ENCODE assay signal across 38 cellular contexts in genomic region chr18:39998332-39998731, GRCh38.
"Had no signal": no experiment of that assay in that cellular context is flagged by ENCODE, and none has a peak within 500 bp of the region (broad histone marks: within the 10 kb centered on the region; RNA-seq: fewer than 3 reads in every experiment).

No MANE protein-coding gene starts in this region.

- DNase-seq: activated CD4-positive, alpha-beta memory T cell treated with anti-CD3 and anti-CD28 coated beads, Interleukin-2, amount 10 ng/mL, durations not matched to agents 7 days and 5 days; activated CD4-positive, alpha-beta T cell treated with anti-CD3 and anti-CD28 coated beads for 1 hour; activated CD4-positive, alpha-beta T cell treated with anti-CD3 and anti-CD28 coated beads for 36 hours; activated CD4-positive, alpha-beta T cell treated with anti-CD3 and anti-CD28 coated beads for 48 hours; activated CD4-positive, alpha-beta T cell treated with anti-CD3 and anti-CD28 coated beads, Interleukin-2, amount 10 ng/mL, durations not matched to agents 7 days and 5 days; activated CD4-positive, alpha-beta T cell treated with anti-CD3 and anti-CD28 coated beads, Interleukin-2, amount 50 U/mL, for 48 hours; activated CD4-positive, CD25-positive, alpha-beta regulatory T cell; activated CD8-positive, alpha-beta memory T cell treated with anti-CD3 and anti-CD28 coated beads for 24 hours; activated CD8-positive, alpha-beta memory T cell treated with anti-CD3 and anti-CD28 coated beads, Interleukin-2, amount 10 ng/mL, durations not matched to agents 7 days and 5 days; activated CD8-positive, alpha-beta memory T cell treated with anti-CD3 and anti-CD28 coated beads, Interleukin-2, amount 50 U/mL, for 48 hours; activated CD8-positive, alpha-beta T cell treated with anti-CD3 and anti-CD28 coated beads, Interleukin-2, amount 10 ng/mL, durations not matched to agents 7 days and 5 days; activated effector memory CD4-positive, alpha-beta T cell treated with Interleukin-2 at 50 U/mL for 16 hours; activated gamma-delta T cell; activated naive CD4-positive, alpha-beta T cell treated with anti-CD3 and anti-CD28 coated beads, Interleukin-2, amount 10 ng/mL, durations not matched to agents 7 days and 5 days; activated naive CD4-positive, alpha-beta T cell treated with Interleukin-2 at 50 U/mL for 16 hours; activated naive CD8-positive, alpha-beta T cell treated with anti-CD3 and anti-CD28 coated beads, Interleukin-2, amount 10 ng/mL, durations not matched to agents 7 days and 5 days; activated naive CD8-positive, alpha-beta T cell treated with anti-CD3 and anti-CD28 coated beads, Interleukin-2, amount 50 U/mL, for 24 hours; activated T-cell treated with anti-CD3 and anti-CD28 coated beads, Interleukin-2, amount 50 U/mL, for 24 hours; activated T-cell treated with anti-CD3 and anti-CD28 coated beads, Interleukin-2, amount 50 U/mL, for 48 hours; amygdala; anterior cingulate cortex; body of pancreas; brain microvascular endothelial cell; central memory CD4-positive, alpha-beta T cell; SW 1271; T-helper 1 cell; T-helper 2 cell; T-helper 9 cell had no signal

- H3K4me3 ChIP-seq: ascending aorta, body of pancreas, breast epithelium had no signal

- H3K36me3 Mint-ChIP-seq: activated CD8-positive, alpha-beta memory T cell treated with anti-CD3 and anti-CD28 coated beads, Interleukin-2, amount 10 ng/mL, durations not matched to agents 7 days and 5 days; activated naive CD4-positive, alpha-beta T cell treated with anti-CD3 and anti-CD28 coated beads, Interleukin-2, amount 10 ng/mL, durations not matched to agents 7 days and 5 days; activated naive CD4-positive, alpha-beta T cell treated with anti-CD3 and anti-CD28 coated beads, Interleukin-2, amount 50 U/mL, for 24 hours; activated naive CD8-positive, alpha-beta T cell; activated naive CD8-positive, alpha-beta T cell treated with anti-CD3 and anti-CD28 coated beads, Interleukin-2, amount 10 ng/mL, durations not matched to agents 7 days and 5 days had no signal

- H3K27me3 ChIP-seq: ascending aorta, body of pancreas, brain microvascular endothelial cell, breast epithelium had no signal

- H3K27me3 Mint-ChIP-seq: activated CD4-positive, alpha-beta memory T cell treated with anti-CD3 and anti-CD28 coated beads, Interleukin-2, amount 10 ng/mL, durations not matched to agents 7 days and 5 days; activated CD4-positive, alpha-beta T cell treated with anti-CD3 and anti-CD28 coated beads for 36 hours; activated CD4-positive, alpha-beta T cell treated with anti-CD3 and anti-CD28 coated beads, Interleukin-2, amount 10 ng/mL, durations not matched to agents 7 days and 5 days; activated CD8-positive, alpha-beta memory T cell treated with anti-CD3 and anti-CD28 coated beads, Interleukin-2, amount 10 ng/mL, durations not matched to agents 7 days and 5 days; activated naive CD4-positive, alpha-beta T cell treated with anti-CD3 and anti-CD28 coated beads, Interleukin-2, amount 10 ng/mL, durations not matched to agents 7 days and 5 days; activated naive CD4-positive, alpha-beta T cell treated with anti-CD3 and anti-CD28 coated beads, Interleukin-2, amount 50 U/mL, for 24 hours; activated naive CD8-positive, alpha-beta T cell; activated naive CD8-positive, alpha-beta T cell treated with anti-CD3 and anti-CD28 coated beads, Interleukin-2, amount 10 ng/mL, durations not matched to agents 7 days and 5 days; activated naive CD8-positive, alpha-beta T cell treated with anti-CD3 and anti-CD28 coated beads, Interleukin-2, amount 50 U/mL, for 24 hours; activated T-cell treated with anti-CD3 and anti-CD28 coated beads, Interleukin-2, amount 50 U/mL, for 24 hours had no signal

- H3K27ac ChIP-seq: ascending aorta, body of pancreas, breast epithelium, VCaP had no signal

- H3K4me1 Mint-ChIP-seq: activated CD4-positive, alpha-beta memory T cell treated with anti-CD3 and anti-CD28 coated beads, Interleukin-2, amount 10 ng/mL, durations not matched to agents 7 days and 5 days; activated CD4-positive, alpha-beta T cell treated with anti-CD3 and anti-CD28 coated beads for 36 hours; activated CD4-positive, alpha-beta T cell treated with anti-CD3 and anti-CD28 coated beads, Interleukin-2, amount 10 ng/mL, durations not matched to agents 7 days and 5 days; activated CD8-positive, alpha-beta memory T cell treated with anti-CD3 and anti-CD28 coated beads, Interleukin-2, amount 10 ng/mL, durations not matched to agents 7 days and 5 days; activated naive CD4-positive, alpha-beta T cell treated with anti-CD3 and anti-CD28 coated beads, Interleukin-2, amount 10 ng/mL, durations not matched to agents 7 days and 5 days; activated naive CD4-positive, alpha-beta T cell treated with anti-CD3 and anti-CD28 coated beads, Interleukin-2, amount 50 U/mL, for 24 hours; activated naive CD8-positive, alpha-beta T cell treated with anti-CD3 and anti-CD28 coated beads, Interleukin-2, amount 10 ng/mL, durations not matched to agents 7 days and 5 days; activated naive CD8-positive, alpha-beta T cell treated with anti-CD3 and anti-CD28 coated beads, Interleukin-2, amount 50 U/mL, for 24 hours had no signal

- H3K4me1 ChIP-seq: ascending aorta, body of pancreas, breast epithelium had no signal

- H3K4me3 Mint-ChIP-seq: activated CD4-positive, alpha-beta memory T cell treated with anti-CD3 and anti-CD28 coated beads, Interleukin-2, amount 10 ng/mL, durations not matched to agents 7 days and 5 days; activated CD4-positive, alpha-beta T cell treated with anti-CD3 and anti-CD28 coated beads for 36 hours; activated CD4-positive, alpha-beta T cell treated with anti-CD3 and anti-CD28 coated beads, Interleukin-2, amount 10 ng/mL, durations not matched to agents 7 days and 5 days; activated CD8-positive, alpha-beta memory T cell treated with anti-CD3 and anti-CD28 coated beads, Interleukin-2, amount 10 ng/mL, durations not matched to agents 7 days and 5 days; activated CD8-positive, alpha-beta T cell treated with anti-CD3 and anti-CD28 coated beads, Interleukin-2, amount 10 ng/mL, durations not matched to agents 7 days and 5 days; activated naive CD4-positive, alpha-beta T cell treated with anti-CD3 and anti-CD28 coated beads, Interleukin-2, amount 10 ng/mL, durations not matched to agents 7 days and 5 days; activated naive CD4-positive, alpha-beta T cell treated with anti-CD3 and anti-CD28 coated beads, Interleukin-2, amount 50 U/mL, for 24 hours; activated naive CD8-positive, alpha-beta T cell; activated naive CD8-positive, alpha-beta T cell treated with anti-CD3 and anti-CD28 coated beads, Interleukin-2, amount 10 ng/mL, durations not matched to agents 7 days and 5 days; activated naive CD8-positive, alpha-beta T cell treated with anti-CD3 and anti-CD28 coated beads, Interleukin-2, amount 50 U/mL, for 24 hours; activated T-cell treated with anti-CD3 and anti-CD28 coated beads, Interleukin-2, amount 50 U/mL, for 24 hours; T-helper 1 cell treated with Interleukin-12 subunit alpha and Interleukin-12 subunit beta and Interleukin-4 antibody, amounts not matched to agents 30 μg/mL and 1 μg/mL, for 36 hours; T-helper 2 cell treated with Interferon-gamma antibody and Interleukin-4, amounts not matched to agents 5 μg/mL and 100 μg/mL, for 36 hours had no signal

- H3K27ac Mint-ChIP-seq: activated CD4-positive, alpha-beta memory T cell treated with anti-CD3 and anti-CD28 coated beads, Interleukin-2, amount 10 ng/mL, durations not matched to agents 7 days and 5 days; activated CD4-positive, alpha-beta T cell treated with anti-CD3 and anti-CD28 coated beads for 36 hours; activated CD4-positive, alpha-beta T cell treated with anti-CD3 and anti-CD28 coated beads, Interleukin-2, amount 10 ng/mL, durations not matched to agents 7 days and 5 days; activated CD8-positive, alpha-beta memory T cell treated with anti-CD3 and anti-CD28 coated beads, Interleukin-2, amount 10 ng/mL, durations not matched to agents 7 days and 5 days; activated CD8-positive, alpha-beta T cell treated with anti-CD3 and anti-CD28 coated beads, Interleukin-2, amount 10 ng/mL, durations not matched to agents 7 days and 5 days; activated naive CD4-positive, alpha-beta T cell treated with anti-CD3 and anti-CD28 coated beads, Interleukin-2, amount 10 ng/mL, durations not matched to agents 7 days and 5 days; activated naive CD4-positive, alpha-beta T cell treated with anti-CD3 and anti-CD28 coated beads, Interleukin-2, amount 50 U/mL, for 24 hours; activated naive CD8-positive, alpha-beta T cell; activated naive CD8-positive, alpha-beta T cell treated with anti-CD3 and anti-CD28 coated beads, Interleukin-2, amount 10 ng/mL, durations not matched to agents 7 days and 5 days; activated naive CD8-positive, alpha-beta T cell treated with anti-CD3 and anti-CD28 coated beads, Interleukin-2, amount 50 U/mL, for 24 hours; activated T-cell treated with anti-CD3 and anti-CD28 coated beads, Interleukin-2, amount 50 U/mL, for 24 hours; activated T-helper 2 cell treated with anti-CD3 and anti-CD28 coated beads, Interferon-gamma antibody, Interleukin-2, Interleukin-4, amounts not matched to agents 10 μg/mL and 5 μg/mL and 100 μg/mL, durations not matched to agents 14 hours and 24 hours and 36 hours; T-helper 1 cell treated with Interleukin-12 subunit alpha and Interleukin-12 subunit beta and Interleukin-4 antibody, amounts not matched to agents 30 μg/mL and 1 μg/mL, for 36 hours; T-helper 2 cell treated with Interferon-gamma antibody and Interleukin-4, amounts not matched to agents 5 μg/mL and 100 μg/mL, for 36 hours had no signal

- ATAC-seq: activated CD4-positive, alpha-beta T cell treated with anti-CD3 and anti-CD28 coated beads for 36 hours; activated CD4-positive, CD25-positive, alpha-beta regulatory T cell treated with anti-CD3 and anti-CD28 coated beads, Interleukin-2, amount 50 U/mL, for 24 hours; activated CD8-positive, alpha-beta memory T cell treated with anti-CD3 and anti-CD28 coated beads, Interleukin-2, amount 10 ng/mL, durations not matched to agents 7 days and 5 days; activated CD8-positive, alpha-beta T cell treated with anti-CD3 and anti-CD28 coated beads, Interleukin-2, amount 10 ng/mL, durations not matched to agents 7 days and 5 days; activated naive CD8-positive, alpha-beta T cell treated with anti-CD3 and anti-CD28 coated beads, Interleukin-2, amount 50 U/mL, for 24 hours; body of pancreas had no signal

- FAIRE-seq: TTC549 had no signal

- H3K36me3 ChIP-seq: ascending aorta, brain microvascular endothelial cell, breast epithelium had no signal

- H3K9me3 ChIP-seq: ascending aorta, body of pancreas, breast epithelium had no signal
